ENCODE assay signal across 8 cellular contexts in the genomic region with DNA sequence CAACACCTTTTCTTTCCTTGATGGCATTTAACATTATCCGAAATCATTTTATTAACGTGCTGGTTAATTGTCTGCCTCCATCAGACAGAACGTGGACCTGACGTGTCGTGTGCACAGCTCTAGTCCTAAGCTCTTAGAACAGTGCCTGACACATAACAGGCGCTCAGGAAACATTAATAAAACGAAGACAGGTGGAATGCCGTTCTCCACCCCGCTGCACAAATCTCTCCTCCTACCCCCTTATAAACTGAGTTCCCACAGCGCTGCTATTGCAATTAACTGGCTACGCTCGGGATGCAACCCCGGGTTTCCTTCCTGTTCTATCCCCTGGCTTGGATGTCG. TPM values are rescaled to one million over a fixed set of nuclear protein-coding genes. Genes with fewer than 3 reads are reported as not detected.
A peak's percentile ranks its signal among the peaks of the same experiment; 100 is the strongest.
DNase-seq lines count a peak whose midpoint lies in the region; ATAC-seq and TF ChIP-seq lines count a peak whose summit lies in the region.

No MANE protein-coding gene starts in this region.

- peak overlapping the region; percentile 99 to 100 for H3K27ac Mint-ChIP-seq in activated naive CD4-positive, alpha-beta T cell treated with anti-CD3 and anti-CD28 coated beads, Interleukin-2, amount 50 U/mL, for 72 hours

- H2AFZ ChIP-seq in smooth muscle cell (ENCODE audit: low read depth), result peak overlapping the region; percentile 99

- WGBS in smooth muscle cell (ENCODE audit: low lambda C conversion rate), result under 1% methylated on average over 14 of the region's 14 CpGs

- H3K79me2 ChIP-seq in smooth muscle cell (ENCODE audit: low read depth), result peaks cover 49% of the 10 kb centered on the region

- H3K9me3 ChIP-seq in smooth muscle cell (replicated peaks; ENCODE audit: low read depth), result no peaks in the 10 kb centered on the region

- H3K27me3 ChIP-seq in smooth muscle cell (ENCODE audit: low read depth), result no peaks in the 10 kb centered on the region

- peaks cover 12% of the 10 kb centered on the region for H3K4me1 ChIP-seq in smooth muscle cell (ENCODE audit: low read depth)

- H3K27ac ChIP-seq in smooth muscle cell (ENCODE audit: low read depth), result peak overlapping the region; percentile 96

- H3K9ac ChIP-seq in smooth muscle cell (ENCODE audit: low read depth), result peak overlapping the region; percentile 99

- H3K9me3 Mint-ChIP-seq in activated naive CD4-positive, alpha-beta T cell treated with anti-CD3 and anti-CD28 coated beads, Interleukin-2, amount 50 U/mL, for 72 hours, result no peaks in the 10 kb centered on the region

- TF ChIP-seq CTCF in GM12875 (IDR thresholded peaks at IDR 0.05; ENCODE audit: borderline replicate concordance, insufficient read depth, low read depth, low read length) (no peak), smooth muscle cell (IDR thresholded peaks at IDR 0.05; ENCODE audit: borderline replicate concordance, insufficient read depth, poor library complexity, severe bottlenecking) (no peak)

- peak overlapping the region; percentile 76 for H3K4me3 ChIP-seq in GM12875 (ENCODE audit: low read depth, low read length)
- peak overlapping the region; percentile 96 for H3K4me3 ChIP-seq in iPS-11a (ENCODE audit: low read depth, low read length)
- H3K4me3 ChIP-seq in smooth muscle cell, result peak overlapping the region; percentile 86

- peaks cover 10 to 23% of the 10 kb centered on the region in 2 donors for H3K36me3 Mint-ChIP-seq in activated naive CD4-positive, alpha-beta T cell treated with anti-CD3 and anti-CD28 coated beads, Interleukin-2, amount 50 U/mL, for 72 hours

- H3K36me3 ChIP-seq in smooth muscle cell (ENCODE audit: low read depth), result no peaks in the 10 kb centered on the region

- H4K20me1 ChIP-seq in smooth muscle cell (ENCODE audit: low read depth), result no peaks in the 10 kb centered on the region

- peak overlapping the region; percentile 95 for H3K4me2 ChIP-seq in smooth muscle cell

- H3F3A ChIP-seq in smooth muscle cell (ENCODE audit: low read depth), result no peaks in the 10 kb centered on the region

- peak; percentile 36 for DNase-seq in HCEC 1CT
- peak; percentile 9 for DNase-seq in NCI-H1105 (lab: John Stamatoyannopoulos, UW)
- peak in 1 of 2 donors; percentile 22 for DNase-seq in activated naive CD4-positive, alpha-beta T cell treated with anti-CD3 and anti-CD28 coated beads, Interleukin-2, amount 50 U/mL, for 72 hours (ENCODE audit: low spot score in 2 of 2)
- no peak for DNase-seq in smooth muscle cell (lab: John Stamatoyannopoulos, UW; ENCODE audit: unreplicated experiment)
- DNase-seq in stimulated activated CD4-positive, alpha-beta T cell treated with anti-CD3 and anti-CD28 coated beads, Interleukin-4, amount 100 ng/mL, for 24 hours, result no peak
- no peak for DNase-seq in central memory CD4-positive, alpha-beta T cell

- ATAC-seq in activated naive CD4-positive, alpha-beta T cell treated with anti-CD3 and anti-CD28 coated beads, Interleukin-2, amount 50 U/mL, for 72 hours, result peak in 1 of 2 donors; percentile 25

RNA-seq across cellular contexts. Expression of a gene that starts 0.5 kb away (rescaled TPM):
- total RNA-seq in activated naive CD4-positive, alpha-beta T cell treated with anti-CD3 and anti-CD28 coated beads, Interleukin-2, amount 50 U/mL, for 72 hours, result 10 to 100 TPM; 30.8 to 39.5 TPM
- total RNA-seq in smooth muscle cell, result 20.3 and 25.7 TPM in 2 replicates
- 27.0 and 32.4 TPM in 2 replicates for polyA plus RNA-seq in smooth muscle cell

RNA-seq across cellular contexts. Expression of a gene that starts 16.1 kb away (rescaled TPM):
- total RNA-seq in activated naive CD4-positive, alpha-beta T cell treated with anti-CD3 and anti-CD28 coated beads, Interleukin-2, amount 50 U/mL, for 72 hours, result not detected
- total RNA-seq in smooth muscle cell, result not detected in 2 replicates
- polyA plus RNA-seq in smooth muscle cell, result 0.25 TPM in 1 of 2 replicates, not detected in the other

Comparison
In these comparisons a context has a peak if more than half of its experiments do, and no peak if none do; other contexts are left out.
1. DNase-seq: peak in HCEC 1CT (single experiment) and NCI-H1105 (single experiment); none in smooth muscle cell (single experiment), stimulated activated CD4-positive, alpha-beta T cell treated with anti-CD3 and anti-CD28 coated beads, Interleukin-4, amount 100 ng/mL, for 24 hours (single experiment) and central memory CD4-positive, alpha-beta T cell (single experiment).
2. Peak in every context shown above with its lines, with median percentiles within 50 percentile points of each other: H3K4me3 ChIP-seq.